28 cellular contexts compared by ENCODE assay signal in the genomic region with DNA sequence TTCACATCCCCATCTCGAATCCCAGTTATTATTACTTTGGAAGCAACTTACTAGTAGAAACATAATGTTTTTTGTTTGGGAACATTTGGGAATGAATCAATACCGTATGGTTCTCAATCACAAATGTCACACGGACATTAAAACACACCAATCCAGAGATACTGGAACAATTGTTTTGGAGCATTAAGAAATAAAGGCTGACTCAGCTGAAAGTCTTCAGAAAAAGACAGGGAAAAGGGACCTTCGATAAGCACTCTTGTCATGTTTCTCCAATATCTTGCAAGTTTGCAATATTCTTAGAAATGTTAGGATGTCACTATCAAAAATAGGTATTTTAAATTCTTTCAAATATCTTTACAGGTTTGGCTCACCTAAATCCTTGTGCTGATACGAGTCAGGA.
"Had no signal": no experiment of that assay in that cellular context is flagged by ENCODE, and none has a peak within 500 bp of the region (broad histone marks: within the 10 kb centered on the region; RNA-seq: fewer than 3 reads in every experiment).

No MANE protein-coding gene starts in this region.

- H2AFZ ChIP-seq: neural progenitor cell, parathyroid adenoma had no signal

- H3K4me1 ChIP-seq: neural progenitor cell, parathyroid adenoma, psoas muscle, spleen, suprapubic skin, testis, transverse colon, upper lobe of right lung, uterus had no signal

- H3K4me2 ChIP-seq: neural progenitor cell, smooth muscle cell had no signal

- H3K27me3 ChIP-seq: neural progenitor cell, ovary, spleen, suprapubic skin, testis, tibial artery, transverse colon, upper lobe of right lung, uterus had no signal

- H3K27ac ChIP-seq: neural progenitor cell, ovary, parathyroid adenoma, psoas muscle, skin epidermis, spleen, suprapubic skin, testis, tibial artery, transverse colon, upper lobe of right lung, uterus had no signal

- DNase-seq: natural killer cell; occipital lobe; ovary; posterior cingulate gyrus; psoas muscle; right cardiac atrium; spleen; stimulated activated CD4-positive, alpha-beta T cell treated with anti-CD3 and anti-CD28 coated beads, Interleukin-12 subunit alpha, Interleukin-12 subunit beta, amount 100 ng/mL, for 4 hours; stimulated activated CD4-positive, alpha-beta T cell treated with anti-CD3 and anti-CD28 coated beads, Interleukin-1b, Interleukin-23, amount 100 ng/mL, for 48 hours; stimulated activated CD4-positive, alpha-beta T cell treated with anti-CD3 and anti-CD28 coated beads, Interleukin-4, amount 100 ng/mL, for 1 hour; stimulated activated CD4-positive, alpha-beta T cell treated with anti-CD3 and anti-CD28 coated beads, Interleukin-4, amount 100 ng/mL, for 4 hours; stimulated activated CD8-positive, alpha-beta memory T cell treated with anti-CD3 and anti-CD28 coated beads, Interleukin-4, amount 100 ng/mL, for 48 hours; stimulated activated naive CD4-positive, alpha-beta T cell; stimulated activated naive CD8-positive, alpha-beta T cell treated with anti-CD3 and anti-CD28 coated beads, Interleukin-15, amount 100 ng/mL, for 72 hours; stimulated activated naive CD8-positive, alpha-beta T cell treated with anti-CD3 and anti-CD28 coated beads, Interleukin-15, Interleukin-2, amounts not matched to agents 100 U/mL and 50 U/mL, for 24 hours; substantia nigra; testis; tibial artery; transverse colon; upper lobe of right lung; uterus had no signal

- H3K36me3 ChIP-seq: neural progenitor cell, ovary, spleen, suprapubic skin, tibial artery, transverse colon, upper lobe of right lung, uterus had no signal

- H3K4me3 ChIP-seq: neural progenitor cell, ovary, psoas muscle, skin epidermis, smooth muscle cell, spleen, suprapubic skin, testis, tibial artery, transverse colon, upper lobe of right lung, uterus had no signal

- H3K9ac ChIP-seq: neural progenitor cell, parathyroid adenoma had no signal

- H3K9me3 ChIP-seq: ovary, psoas muscle, suprapubic skin, testis, transverse colon, upper lobe of right lung, uterus had no signal

- H3K79me2 ChIP-seq: parathyroid adenoma had no signal

- ATAC-seq: natural killer cell; psoas muscle; right cardiac atrium; sciatic nerve; stimulated activated memory B cell treated with anti-CD40 and anti-IgM and Interleukin-4, amounts not matched to agents 10 μg/mL and 1 μg/mL and 100 μg/mL, for 72 hours; stimulated activated naive CD8-positive, alpha-beta T cell treated with anti-CD3 and anti-CD28 coated beads, Interleukin-15, amount 100 ng/mL, for 72 hours; stimulated activated naive CD8-positive, alpha-beta T cell treated with anti-CD3 and anti-CD28 coated beads, Interleukin-15, Interleukin-2, amounts not matched to agents 100 U/mL and 50 U/mL, for 24 hours; upper lobe of right lung had no signal
